Comparison of ENCODE assay signal across 16 cellular contexts in the genomic region with DNA sequence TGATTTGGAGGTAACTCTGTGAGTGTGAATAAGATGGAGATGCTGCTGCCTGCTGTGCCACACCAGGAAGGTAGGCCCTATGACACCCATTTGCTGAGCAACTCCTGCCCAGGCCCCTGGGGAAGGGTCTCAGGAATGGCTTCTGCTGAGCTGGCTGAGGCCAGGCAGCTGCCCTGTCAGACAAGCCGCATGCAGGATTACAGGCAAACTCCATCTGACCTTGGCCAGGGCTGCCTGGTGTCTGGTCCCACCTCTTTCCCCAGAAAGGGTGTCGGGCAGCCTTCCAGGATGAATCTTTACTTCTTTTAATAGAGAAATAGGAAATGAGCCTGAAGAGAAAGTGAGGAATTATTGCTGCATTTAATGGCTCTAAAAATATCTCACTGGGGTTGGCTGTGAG.
DNase-seq lines count a peak whose midpoint lies in the region; ATAC-seq and TF ChIP-seq lines count a peak whose summit lies in the region.
"Had no signal": no experiment of that assay in that cellular context is flagged by ENCODE, and none has a peak within 500 bp of the region (broad histone marks: within the 10 kb centered on the region; RNA-seq: fewer than 3 reads in every experiment).

No MANE protein-coding gene starts in this region.

- H3K9ac ChIP-seq in BLaER1 = no peak overlapping the region
- H3K9ac ChIP-seq: BLaER1 treated with 17β-estradiol and CSF1 and Interleukin-3, amounts not matched to agents 10 nM and 100 nM had no signal

- no peaks in the 10 kb centered on the region for H3K36me3 ChIP-seq in BLaER1
- H3K36me3 ChIP-seq in MG63 = no peaks in the 10 kb centered on the region
- no peaks in the 10 kb centered on the region for H3K36me3 ChIP-seq in upper lobe of right lung
- H3K36me3 ChIP-seq: BE2C; BLaER1 treated with 17β-estradiol and CSF1 and Interleukin-3, amounts not matched to agents 10 nM and 100 nM had no signal

- ATAC-seq in upper lobe of right lung (no peak), GM21619 (IDR thresholded peaks at IDR 0.05; ENCODE audit: unreplicated experiment) (no peak)
- ATAC-seq: CD8-positive, alpha-beta T cell had no signal

- intact Hi-C loops in upper lobe of right lung (cut with DNase I) = no loop called here

- TF ChIP-seq CTCF in upper lobe of right lung (IDR thresholded peaks at IDR 0.05) = no peak

- H3K4me1 ChIP-seq in BLaER1 (peaks cover 59% of the 10 kb centered on the region), upper lobe of right lung (no peaks in the 10 kb centered on the region)
- H3K4me1 ChIP-seq: BE2C had no signal

- H3K4me3 ChIP-seq in BLaER1 = no peak overlapping the region
- H3K4me3 ChIP-seq in MG63 = no peak overlapping the region
- H3K4me3 ChIP-seq in upper lobe of right lung = no peak overlapping the region
- H3K4me3 ChIP-seq: BLaER1 treated with 17β-estradiol and CSF1 and Interleukin-3, amounts not matched to agents 10 nM and 100 nM had no signal

- no peaks in the 10 kb centered on the region for H4K20me1 ChIP-seq in BLaER1
- H4K20me1 ChIP-seq: BLaER1 treated with 17β-estradiol and CSF1 and Interleukin-3, amounts not matched to agents 10 nM and 100 nM had no signal

- H3K9me3 ChIP-seq in BLaER1 (no peaks in the 10 kb centered on the region), MG63 (no peaks in the 10 kb centered on the region), upper lobe of right lung (no peaks in the 10 kb centered on the region)
- H3K9me3 ChIP-seq: BE2C; BLaER1 treated with 17β-estradiol and CSF1 and Interleukin-3, amounts not matched to agents 10 nM and 100 nM; Caco-2 had no signal

- peak overlapping the region; percentile 6; the same call in 1 of the 2 replicates for H3K4me2 ChIP-seq in BLaER1
- H3K4me2 ChIP-seq: BLaER1 treated with 17β-estradiol and CSF1 and Interleukin-3, amounts not matched to agents 10 nM and 100 nM had no signal

- DNase-seq in MG63 (peak; percentile 53), upper lobe of right lung (peak; percentile 33), NCI-H748 (lab: John Stamatoyannopoulos, UW; ENCODE audit: unreplicated experiment) (no peak)
- DNase-seq: 8988T; ACHN; BE2C; Caco-2; Calu3; CD4-positive, alpha-beta T cell; CD8-positive, alpha-beta T cell; DMS79 treated with DMSO at 0.1 percent for 48 hours; GF-D8 had no signal

- H3K27ac ChIP-seq in BLaER1 (no peak overlapping the region), upper lobe of right lung (no peak overlapping the region)
- H3K27ac ChIP-seq: BLaER1 treated with 17β-estradiol and CSF1 and Interleukin-3, amounts not matched to agents 10 nM and 100 nM; C4-2B had no signal

- H3K27me3 ChIP-seq in BLaER1 (no peaks in the 10 kb centered on the region), MG63 (no peaks in the 10 kb centered on the region), upper lobe of right lung (no peaks in the 10 kb centered on the region)
- H3K27me3 ChIP-seq: BE2C; BLaER1 treated with 17β-estradiol and CSF1 and Interleukin-3, amounts not matched to agents 10 nM and 100 nM had no signal
